11 cellular contexts compared by ENCODE assay signal in genomic region chr19:5086725-5087439, GRCh38.
DNase-seq lines count a peak whose midpoint lies in the region; ATAC-seq and TF ChIP-seq lines count a peak whose summit lies in the region.
"Had no signal": no experiment of that assay in that cellular context is flagged by ENCODE, and none has a peak within 500 bp of the region (broad histone marks: within the 10 kb centered on the region; RNA-seq: fewer than 3 reads in every experiment).

No MANE protein-coding gene starts in this region.

- WGBS in iPS DF 6.9 (ENCODE audit: insufficient coverage, insufficient read length) = no CpG with 5 or more reads among the region's 20 CpGs

- H3K4me3 ChIP-seq in CD8-positive, alpha-beta T cell (ENCODE audit: low read depth, low read length) = no peak overlapping the region
- no peak overlapping the region for H3K4me3 ChIP-seq in iPS DF 6.9 (ENCODE audit: low read length)
- H3K4me3 ChIP-seq: lower lobe of right lung had no signal

- no peak overlapping the region for H3K4me3 Mint-ChIP-seq in CD8-positive, alpha-beta T cell

- no peaks in the 10 kb centered on the region for H3K27me3 Mint-ChIP-seq in CD8-positive, alpha-beta T cell (ENCODE audit: low read depth)

- peaks cover 37% of the 10 kb centered on the region for H3K36me3 Mint-ChIP-seq in CD8-positive, alpha-beta T cell

- peaks cover 10% of the 10 kb centered on the region for H3K36me3 ChIP-seq in CD8-positive, alpha-beta T cell (ENCODE audit: insufficient read depth, low read length)
- H3K36me3 ChIP-seq in iPS DF 6.9 (ENCODE audit: control insufficient read depth, insufficient read depth, low read length) = peaks cover 6% of the 10 kb centered on the region

- peak overlapping the region; percentile 60 for H3K27ac Mint-ChIP-seq in CD8-positive, alpha-beta T cell

- CTCF ChIA-PET in CD8-positive, alpha-beta T cell (lab: Charles Lee) = no interaction called here

- no peak for DNase-seq in CD8-positive, alpha-beta T cell
- DNase-seq in NCI-H526 (lab: John Stamatoyannopoulos, UW) = peak; percentile 75 to 89
- peak; percentile 43 for DNase-seq in iPS DF 6.9 (ENCODE audit: low read depth, low spot score)
- DNase-seq in inferior parietal cortex (ENCODE audit: extremely low spot score) = no peak
- no peak for DNase-seq in NCI-H748 (lab: John Stamatoyannopoulos, UW; ENCODE audit: unreplicated experiment)
- DNase-seq: GDM1, lower lobe of right lung, occipital lobe had no signal

- peak; percentile 27 for ATAC-seq in CD8-positive, alpha-beta T cell
- ATAC-seq in HG02973 (IDR thresholded peaks at IDR 0.05; ENCODE audit: unreplicated experiment) = no peak
- no peak for ATAC-seq in HG03139 (IDR thresholded peaks at IDR 0.05; ENCODE audit: unreplicated experiment)
- ATAC-seq: lower lobe of right lung had no signal

- peaks cover 5% of the 10 kb centered on the region for H3K4me1 Mint-ChIP-seq in CD8-positive, alpha-beta T cell (ENCODE audit: low read depth)

- no peaks in the 10 kb centered on the region for H3K9me3 Mint-ChIP-seq in CD8-positive, alpha-beta T cell

- no peak for TF ChIP-seq EP300 in Ishikawa (IDR thresholded peaks at IDR 0.05; ENCODE audit: borderline replicate concordance)

- H3K27ac ChIP-seq in CD8-positive, alpha-beta T cell (ENCODE audit: low read depth, low read length) = no peak overlapping the region
- no peak overlapping the region for H3K27ac ChIP-seq in iPS DF 6.9 (ENCODE audit: low read length)
- H3K27ac ChIP-seq: lower lobe of right lung had no signal

- TF ChIP-seq RAD21 in Ishikawa (IDR thresholded peaks at IDR 0.05; ENCODE audit: low read depth) = no peak

- no peaks in the 10 kb centered on the region for H3K4me1 ChIP-seq in CD8-positive, alpha-beta T cell (ENCODE audit: insufficient read depth, low read length)
- peaks cover 2% of the 10 kb centered on the region; the same call in 1 of the 2 replicates for H3K4me1 ChIP-seq in iPS DF 6.9 (ENCODE audit: control insufficient read depth, insufficient read depth, low read length)
- H3K4me1 ChIP-seq: lower lobe of right lung had no signal

- TF ChIP-seq CTCF in CD8-positive, alpha-beta T cell (IDR thresholded peaks at IDR 0.05) = no peak

- no peaks in the 10 kb centered on the region for H3K27me3 ChIP-seq in CD8-positive, alpha-beta T cell (ENCODE audit: insufficient read depth, low read length)
- no peaks in the 10 kb centered on the region for H3K27me3 ChIP-seq in iPS DF 6.9 (ENCODE audit: control insufficient read depth, insufficient read depth, low read length)

- POLR2A ChIA-PET in CD8-positive, alpha-beta T cell (lab: Charles Lee) = no interaction called here

- intact Hi-C loops in CD8-positive, alpha-beta T cell (cut with DNase I, micrococcal nuclease) = no loop called here

- no peaks in the 10 kb centered on the region for H3K9me3 ChIP-seq in CD8-positive, alpha-beta T cell (ENCODE audit: low read length)
- no peaks in the 10 kb centered on the region for H3K9me3 ChIP-seq in iPS DF 6.9 (ENCODE audit: control insufficient read depth, insufficient read depth, low read length)
- H3K9me3 ChIP-seq: lower lobe of right lung had no signal

TF ChIP-seq in Ishikawa, 13 proteins besides CTCF, POLR2A, EP300 and RAD21:
- TF ChIP-seq CEBPB (IDR thresholded peaks at IDR 0.05) (no peak), REST (IDR thresholded peaks at IDR 0.05; ENCODE audit: low read depth) (peak; percentile 45; the same call in 1 of the 2 replicates)

Comparison
In these comparisons a context has a peak if more than half of its experiments do, and no peak if none do; other contexts are left out.
1. DNase-seq: peak in NCI-H526 (2 of 2) and iPS DF 6.9 (single experiment); none in CD8-positive, alpha-beta T cell (0 of 7), inferior parietal cortex (single experiment) and NCI-H748 (single experiment).